1 cellular context compared by ENCODE assay signal in the genomic region with DNA sequence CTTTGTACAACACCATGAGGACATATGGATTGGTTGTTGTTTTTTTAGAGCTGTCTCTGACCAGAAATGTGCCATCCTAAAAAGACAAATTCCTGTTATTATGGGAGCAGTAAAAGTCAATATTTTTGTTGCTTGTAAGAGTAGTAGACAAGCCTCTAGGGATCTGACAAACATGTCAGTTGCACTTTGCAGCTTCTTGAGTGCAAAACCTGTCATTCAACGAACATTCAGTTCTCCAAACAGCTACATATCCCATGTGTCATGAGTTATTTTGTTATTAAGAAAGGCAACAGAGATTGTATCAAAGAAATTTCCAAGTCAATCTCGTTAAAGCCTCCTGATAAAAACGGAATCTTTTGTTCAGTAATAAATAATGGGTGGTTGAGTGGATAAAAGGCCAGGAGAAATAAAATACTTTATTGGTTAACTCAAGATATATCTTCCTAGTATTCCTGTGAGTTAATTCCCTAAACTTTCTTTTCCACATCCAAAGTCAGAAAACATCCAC.
TF ChIP-seq lines count a peak whose summit lies in the region.

No MANE protein-coding gene starts in this region.

TF ChIP-seq in GM23338, 12 proteins besides CTCF, POLR2A, EP300 and RAD21 (continued from another document):
- TF ChIP-seq, protein P1, sequence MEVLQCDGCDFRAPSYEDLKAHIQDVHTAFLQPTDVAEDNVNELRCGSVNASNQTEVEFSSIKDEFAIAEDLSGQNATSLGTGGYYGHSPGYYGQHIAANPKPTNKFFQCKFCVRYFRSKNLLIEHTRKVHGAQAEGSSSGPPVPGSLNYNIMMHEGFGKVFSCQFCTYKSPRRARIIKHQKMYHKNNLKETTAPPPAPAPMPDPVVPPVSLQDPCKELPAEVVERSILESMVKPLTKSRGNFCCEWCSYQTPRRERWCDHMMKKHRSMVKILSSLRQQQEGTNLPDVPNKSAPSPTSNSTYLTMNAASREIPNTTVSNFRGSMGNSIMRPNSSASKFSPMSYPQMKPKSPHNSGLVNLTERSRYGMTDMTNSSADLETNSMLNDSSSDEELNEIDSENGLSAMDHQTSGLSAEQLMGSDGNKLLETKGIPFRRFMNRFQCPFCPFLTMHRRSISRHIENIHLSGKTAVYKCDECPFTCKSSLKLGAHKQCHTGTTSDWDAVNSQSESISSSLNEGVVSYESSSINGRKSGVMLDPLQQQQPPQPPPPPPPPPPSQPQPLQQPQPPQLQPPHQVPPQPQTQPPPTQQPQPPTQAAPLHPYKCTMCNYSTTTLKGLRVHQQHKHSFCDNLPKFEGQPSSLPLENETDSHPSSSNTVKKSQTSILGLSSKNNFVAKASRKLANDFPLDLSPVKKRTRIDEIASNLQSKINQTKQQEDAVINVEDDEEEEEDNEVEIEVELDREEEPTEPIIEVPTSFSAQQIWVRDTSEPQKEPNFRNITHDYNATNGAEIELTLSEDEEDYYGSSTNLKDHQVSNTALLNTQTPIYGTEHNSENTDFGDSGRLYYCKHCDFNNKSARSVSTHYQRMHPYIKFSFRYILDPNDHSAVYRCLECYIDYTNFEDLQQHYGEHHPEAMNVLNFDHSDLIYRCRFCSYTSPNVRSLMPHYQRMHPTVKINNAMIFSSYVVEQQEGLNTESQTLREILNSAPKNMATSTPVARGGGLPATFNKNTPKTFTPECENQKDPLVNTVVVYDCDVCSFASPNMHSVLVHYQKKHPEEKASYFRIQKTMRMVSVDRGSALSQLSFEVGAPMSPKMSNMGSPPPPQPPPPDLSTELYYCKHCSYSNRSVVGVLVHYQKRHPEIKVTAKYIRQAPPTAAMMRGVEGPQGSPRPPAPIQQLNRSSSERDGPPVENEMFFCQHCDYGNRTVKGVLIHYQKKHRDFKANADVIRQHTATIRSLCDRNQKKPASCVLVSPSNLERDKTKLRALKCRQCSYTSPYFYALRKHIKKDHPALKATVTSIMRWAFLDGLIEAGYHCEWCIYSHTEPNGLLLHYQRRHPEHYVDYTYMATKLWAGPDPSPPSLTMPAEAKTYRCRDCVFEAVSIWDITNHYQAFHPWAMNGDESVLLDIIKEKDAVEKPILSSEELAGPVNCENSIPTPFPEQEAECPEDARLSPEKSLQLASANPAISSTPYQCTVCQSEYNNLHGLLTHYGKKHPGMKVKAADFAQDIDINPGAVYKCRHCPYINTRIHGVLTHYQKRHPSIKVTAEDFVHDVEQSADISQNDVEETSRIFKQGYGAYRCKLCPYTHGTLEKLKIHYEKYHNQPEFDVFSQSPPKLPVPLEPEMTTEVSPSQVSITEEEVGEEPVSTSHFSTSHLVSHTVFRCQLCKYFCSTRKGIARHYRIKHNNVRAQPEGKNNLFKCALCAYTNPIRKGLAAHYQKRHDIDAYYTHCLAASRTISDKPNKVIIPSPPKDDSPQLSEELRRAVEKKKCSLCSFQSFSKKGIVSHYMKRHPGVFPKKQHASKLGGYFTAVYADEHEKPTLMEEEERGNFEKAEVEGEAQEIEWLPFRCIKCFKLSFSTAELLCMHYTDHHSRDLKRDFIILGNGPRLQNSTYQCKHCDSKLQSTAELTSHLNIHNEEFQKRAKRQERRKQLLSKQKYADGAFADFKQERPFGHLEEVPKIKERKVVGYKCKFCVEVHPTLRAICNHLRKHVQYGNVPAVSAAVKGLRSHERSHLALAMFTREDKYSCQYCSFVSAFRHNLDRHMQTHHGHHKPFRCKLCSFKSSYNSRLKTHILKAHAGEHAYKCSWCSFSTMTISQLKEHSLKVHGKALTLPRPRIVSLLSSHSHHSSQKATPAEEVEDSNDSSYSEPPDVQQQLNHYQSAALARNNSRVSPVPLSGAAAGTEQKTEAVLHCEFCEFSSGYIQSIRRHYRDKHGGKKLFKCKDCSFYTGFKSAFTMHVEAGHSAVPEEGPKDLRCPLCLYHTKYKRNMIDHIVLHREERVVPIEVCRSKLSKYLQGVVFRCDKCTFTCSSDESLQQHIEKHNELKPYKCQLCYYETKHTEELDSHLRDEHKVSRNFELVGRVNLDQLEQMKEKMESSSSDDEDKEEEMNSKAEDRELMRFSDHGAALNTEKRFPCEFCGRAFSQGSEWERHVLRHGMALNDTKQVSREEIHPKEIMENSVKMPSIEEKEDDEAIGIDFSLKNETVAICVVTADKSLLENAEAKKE (CRISPR knock-in tag; IDR thresholded peaks at IDR 0.05), result no peak
- TF ChIP-seq CREB1 (CRISPR knock-in tag; IDR thresholded peaks at IDR 0.05; ENCODE audit: low read depth), result no peak
- no peak for TF ChIP-seq EZH2 (IDR thresholded peaks at IDR 0.05; ENCODE audit: low read depth, unreplicated experiment)
- no peak for TF ChIP-seq ZNF331 (CRISPR knock-in tag; IDR thresholded peaks at IDR 0.05; ENCODE audit: low read depth)
- no peak for TF ChIP-seq JUNB (IDR thresholded peaks at IDR 0.05; ENCODE audit: unreplicated experiment)
- no peak for TF ChIP-seq EZH2phosphoT487 (IDR thresholded peaks at IDR 0.05; ENCODE audit: unreplicated experiment)
- TF ChIP-seq, protein P2, sequence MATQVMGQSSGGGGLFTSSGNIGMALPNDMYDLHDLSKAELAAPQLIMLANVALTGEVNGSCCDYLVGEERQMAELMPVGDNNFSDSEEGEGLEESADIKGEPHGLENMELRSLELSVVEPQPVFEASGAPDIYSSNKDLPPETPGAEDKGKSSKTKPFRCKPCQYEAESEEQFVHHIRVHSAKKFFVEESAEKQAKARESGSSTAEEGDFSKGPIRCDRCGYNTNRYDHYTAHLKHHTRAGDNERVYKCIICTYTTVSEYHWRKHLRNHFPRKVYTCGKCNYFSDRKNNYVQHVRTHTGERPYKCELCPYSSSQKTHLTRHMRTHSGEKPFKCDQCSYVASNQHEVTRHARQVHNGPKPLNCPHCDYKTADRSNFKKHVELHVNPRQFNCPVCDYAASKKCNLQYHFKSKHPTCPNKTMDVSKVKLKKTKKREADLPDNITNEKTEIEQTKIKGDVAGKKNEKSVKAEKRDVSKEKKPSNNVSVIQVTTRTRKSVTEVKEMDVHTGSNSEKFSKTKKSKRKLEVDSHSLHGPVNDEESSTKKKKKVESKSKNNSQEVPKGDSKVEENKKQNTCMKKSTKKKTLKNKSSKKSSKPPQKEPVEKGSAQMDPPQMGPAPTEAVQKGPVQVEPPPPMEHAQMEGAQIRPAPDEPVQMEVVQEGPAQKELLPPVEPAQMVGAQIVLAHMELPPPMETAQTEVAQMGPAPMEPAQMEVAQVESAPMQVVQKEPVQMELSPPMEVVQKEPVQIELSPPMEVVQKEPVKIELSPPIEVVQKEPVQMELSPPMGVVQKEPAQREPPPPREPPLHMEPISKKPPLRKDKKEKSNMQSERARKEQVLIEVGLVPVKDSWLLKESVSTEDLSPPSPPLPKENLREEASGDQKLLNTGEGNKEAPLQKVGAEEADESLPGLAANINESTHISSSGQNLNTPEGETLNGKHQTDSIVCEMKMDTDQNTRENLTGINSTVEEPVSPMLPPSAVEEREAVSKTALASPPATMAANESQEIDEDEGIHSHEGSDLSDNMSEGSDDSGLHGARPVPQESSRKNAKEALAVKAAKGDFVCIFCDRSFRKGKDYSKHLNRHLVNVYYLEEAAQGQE (IDR thresholded peaks at IDR 0.05; ENCODE audit: unreplicated experiment), result no peak
- no peak for TF ChIP-seq NANOG (IDR thresholded peaks at IDR 0.05; ENCODE audit: borderline replicate concordance)
- no peak for TF ChIP-seq POLR2AphosphoS5 (IDR thresholded peaks at IDR 0.05; ENCODE audit: low read depth)
- TF ChIP-seq ETS1 (IDR thresholded peaks at IDR 0.05), result no peak
